Comparison of ENCODE assay signal across 1 cellular context in the genomic region with DNA sequence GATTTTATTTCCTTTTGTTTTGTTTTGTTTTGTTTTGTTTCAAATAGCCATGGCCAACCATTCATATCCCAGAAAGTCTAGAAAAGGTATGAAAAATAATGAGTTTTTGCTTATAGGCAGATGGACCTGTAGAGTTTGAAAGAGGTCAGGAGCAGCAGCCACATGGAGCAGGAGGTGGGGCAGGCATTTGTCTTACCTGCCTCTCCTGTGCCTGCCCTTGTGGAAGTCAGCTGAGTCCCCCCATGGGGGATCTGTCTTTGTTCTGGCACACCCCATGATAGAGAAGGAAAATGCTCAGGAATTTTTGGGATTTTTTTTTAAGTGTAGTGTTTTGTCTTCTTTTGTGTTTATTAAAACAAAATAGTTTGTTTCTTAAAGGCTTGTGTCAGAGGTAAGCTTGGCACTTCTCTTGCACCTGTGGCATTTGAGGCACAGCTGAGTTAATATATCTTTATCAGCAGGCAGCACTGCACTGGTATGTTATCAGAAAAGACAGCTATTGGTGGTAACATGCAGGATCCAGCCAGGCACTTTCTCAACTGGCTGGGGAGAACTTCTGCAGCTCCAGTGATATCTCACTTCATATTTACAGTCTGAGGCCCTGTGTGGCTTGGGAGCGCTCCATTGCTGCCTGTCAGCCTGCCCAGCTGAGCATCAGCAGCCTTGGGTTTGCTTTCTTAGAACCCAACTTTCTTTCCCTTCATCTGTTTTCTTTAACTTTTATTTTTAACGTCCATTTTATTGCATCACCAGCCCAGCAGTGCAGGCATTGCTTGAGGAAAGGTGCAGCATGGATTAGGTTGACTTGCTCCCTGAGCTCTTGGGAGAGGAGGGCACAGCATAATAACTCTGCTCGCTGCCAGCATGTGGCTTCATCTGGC.
TF ChIP-seq lines count a peak whose summit lies in the region.

No MANE protein-coding gene starts in this region.

TF ChIP-seq in K562, 482 proteins besides CTCF, POLR2A, EP300 and RAD21 (continued from another document and continues in another):
- TF ChIP-seq, protein P1, sequence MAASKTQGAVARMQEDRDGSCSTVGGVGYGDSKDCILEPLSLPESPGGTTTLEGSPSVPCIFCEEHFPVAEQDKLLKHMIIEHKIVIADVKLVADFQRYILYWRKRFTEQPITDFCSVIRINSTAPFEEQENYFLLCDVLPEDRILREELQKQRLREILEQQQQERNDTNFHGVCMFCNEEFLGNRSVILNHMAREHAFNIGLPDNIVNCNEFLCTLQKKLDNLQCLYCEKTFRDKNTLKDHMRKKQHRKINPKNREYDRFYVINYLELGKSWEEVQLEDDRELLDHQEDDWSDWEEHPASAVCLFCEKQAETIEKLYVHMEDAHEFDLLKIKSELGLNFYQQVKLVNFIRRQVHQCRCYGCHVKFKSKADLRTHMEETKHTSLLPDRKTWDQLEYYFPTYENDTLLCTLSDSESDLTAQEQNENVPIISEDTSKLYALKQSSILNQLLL (CRISPR knock-in tag; IDR thresholded peaks at IDR 0.05; ENCODE audit: borderline replicate concordance): no peak
- TF ChIP-seq MBD2 (IDR thresholded peaks at IDR 0.05; ENCODE audit: borderline replicate concordance, low read depth) (0 out of 2 replicates have a peak, but pooled peaks have one; percentile 41), NBN (IDR thresholded peaks at IDR 0.05; ENCODE audit: low read depth) (peak; percentile 51; the same call in 1 of the 2 replicates), IRF9 (tag; IDR thresholded peaks at IDR 0.05) (no peak), XRCC4 (IDR thresholded peaks at IDR 0.05; ENCODE audit: extremely low read depth, insufficient read depth, insufficient read length) (no peak), PCBP2 (IDR thresholded peaks at IDR 0.05; ENCODE audit: low read depth, low read length, poor library complexity, severe bottlenecking) (no peak), ATF2 (CRISPR knock-in tag; IDR thresholded peaks at IDR 0.05) (no peak), RBM17 (IDR thresholded peaks at IDR 0.05; ENCODE audit: borderline replicate concordance, low read depth, low read length) (no peak), POLR2G (IDR thresholded peaks at IDR 0.05; ENCODE audit: low read depth, low read length) (no peak), ZFP1 (CRISPR knock-in tag; IDR thresholded peaks at IDR 0.05) (no peak), DMBX1 (CRISPR knock-in tag; IDR thresholded peaks at IDR 0.05; ENCODE audit: borderline replicate concordance) (peak; percentile 52; the same call in 1 of the 2 replicates), USF1 (CRISPR knock-in tag; IDR thresholded peaks at IDR 0.05) (no peak), SMARCC2 (IDR thresholded peaks at IDR 0.05; ENCODE audit: low read depth) (peak; percentile 64; the same call in 1 of the 2 replicates), SETDB1 (IDR thresholded peaks at IDR 0.05; ENCODE audit: low read length) (no peak), E2F3 (CRISPR knock-in tag; IDR thresholded peaks at IDR 0.05) (no peak), WHSC1 (IDR thresholded peaks at IDR 0.05; ENCODE audit: low read length) (no peak), KAT8 (IDR thresholded peaks at IDR 0.05; ENCODE audit: low read depth) (no peak), STAT5B (CRISPR knock-in tag; IDR thresholded peaks at IDR 0.05) (no peak), ZNF165 (CRISPR knock-in tag; IDR thresholded peaks at IDR 0.05; ENCODE audit: borderline replicate concordance) (no peak), CHD1 (IDR thresholded peaks at IDR 0.05; ENCODE audit: low read length) (no peak), ARID2 (IDR thresholded peaks at IDR 0.05) (no peak), MLX (CRISPR knock-in tag; conservative IDR thresholded peaks at IDR 0.05) (no peak), ZNF77 (CRISPR knock-in tag; IDR thresholded peaks at IDR 0.05) (no peak), MYNN (IDR thresholded peaks at IDR 0.05) (peak; percentile 81; the same call in 1 of the 2 replicates), MYNN (CRISPR knock-in tag; IDR thresholded peaks at IDR 0.05) (no peak), BRF2 (IDR thresholded peaks at IDR 0.05; ENCODE audit: borderline replicate concordance, insufficient read depth, insufficient read length) (no peak), ZNF316 (IDR thresholded peaks at IDR 0.05) (no peak), KDM1A (IDR thresholded peaks at IDR 0.05) (peak in 1 of 2 experiments; percentile 56; a peak in 1 of 4 replicates), FOXK1 (CRISPR knock-in tag; IDR thresholded peaks at IDR 0.05; ENCODE audit: borderline replicate concordance) (peak; percentile 74; the same call in 1 of the 2 replicates), FOS (IDR thresholded peaks at IDR 0.05; ENCODE audit: extremely low read depth, insufficient read length) (no peak), AFF4 (CRISPR knock-in tag; IDR thresholded peaks at IDR 0.05) (no peak), FOXP1 (CRISPR knock-in tag; IDR thresholded peaks at IDR 0.05) (no peak), DDX20 (tag; IDR thresholded peaks at IDR 0.05; ENCODE audit: low read depth) (no peak), MTA3 (IDR thresholded peaks at IDR 0.05; ENCODE audit: borderline replicate concordance) (peak; percentile 62; the same call in 1 of the 2 replicates), HSF4 (CRISPR knock-in tag; IDR thresholded peaks at IDR 0.05; ENCODE audit: borderline replicate concordance) (0 out of 2 replicates have a peak, but pooled peaks have one; percentile 13), ZNF274 (IDR thresholded peaks at IDR 0.05; ENCODE audit: borderline replicate concordance, low read depth, low read length) (peak; percentile 71; the same call in 1 of the 2 replicates)
- TF ChIP-seq, protein P2, sequence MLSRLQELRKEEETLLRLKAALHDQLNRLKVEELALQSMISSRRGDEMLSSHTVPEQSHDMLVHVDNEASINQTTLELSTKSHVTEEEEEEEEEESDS (CRISPR knock-in tag; IDR thresholded peaks at IDR 0.05): no peak
- TF ChIP-seq, protein P3, sequence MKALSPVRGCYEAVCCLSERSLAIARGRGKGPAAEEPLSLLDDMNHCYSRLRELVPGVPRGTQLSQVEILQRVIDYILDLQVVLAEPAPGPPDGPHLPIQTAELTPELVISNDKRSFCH (CRISPR knock-in tag; IDR thresholded peaks at IDR 0.05): no peak
- TF ChIP-seq, protein P3 (tag; IDR thresholded peaks at IDR 0.05): no peak
- TF ChIP-seq, protein P4, sequence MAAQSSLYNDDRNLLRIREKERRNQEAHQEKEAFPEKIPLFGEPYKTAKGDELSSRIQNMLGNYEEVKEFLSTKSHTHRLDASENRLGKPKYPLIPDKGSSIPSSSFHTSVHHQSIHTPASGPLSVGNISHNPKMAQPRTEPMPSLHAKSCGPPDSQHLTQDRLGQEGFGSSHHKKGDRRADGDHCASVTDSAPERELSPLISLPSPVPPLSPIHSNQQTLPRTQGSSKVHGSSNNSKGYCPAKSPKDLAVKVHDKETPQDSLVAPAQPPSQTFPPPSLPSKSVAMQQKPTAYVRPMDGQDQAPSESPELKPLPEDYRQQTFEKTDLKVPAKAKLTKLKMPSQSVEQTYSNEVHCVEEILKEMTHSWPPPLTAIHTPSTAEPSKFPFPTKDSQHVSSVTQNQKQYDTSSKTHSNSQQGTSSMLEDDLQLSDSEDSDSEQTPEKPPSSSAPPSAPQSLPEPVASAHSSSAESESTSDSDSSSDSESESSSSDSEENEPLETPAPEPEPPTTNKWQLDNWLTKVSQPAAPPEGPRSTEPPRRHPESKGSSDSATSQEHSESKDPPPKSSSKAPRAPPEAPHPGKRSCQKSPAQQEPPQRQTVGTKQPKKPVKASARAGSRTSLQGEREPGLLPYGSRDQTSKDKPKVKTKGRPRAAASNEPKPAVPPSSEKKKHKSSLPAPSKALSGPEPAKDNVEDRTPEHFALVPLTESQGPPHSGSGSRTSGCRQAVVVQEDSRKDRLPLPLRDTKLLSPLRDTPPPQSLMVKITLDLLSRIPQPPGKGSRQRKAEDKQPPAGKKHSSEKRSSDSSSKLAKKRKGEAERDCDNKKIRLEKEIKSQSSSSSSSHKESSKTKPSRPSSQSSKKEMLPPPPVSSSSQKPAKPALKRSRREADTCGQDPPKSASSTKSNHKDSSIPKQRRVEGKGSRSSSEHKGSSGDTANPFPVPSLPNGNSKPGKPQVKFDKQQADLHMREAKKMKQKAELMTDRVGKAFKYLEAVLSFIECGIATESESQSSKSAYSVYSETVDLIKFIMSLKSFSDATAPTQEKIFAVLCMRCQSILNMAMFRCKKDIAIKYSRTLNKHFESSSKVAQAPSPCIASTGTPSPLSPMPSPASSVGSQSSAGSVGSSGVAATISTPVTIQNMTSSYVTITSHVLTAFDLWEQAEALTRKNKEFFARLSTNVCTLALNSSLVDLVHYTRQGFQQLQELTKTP (IDR thresholded peaks at IDR 0.05; ENCODE audit: low read depth in 1 of 2, partially characterized antibody in 2 of 2): no peak
- TF ChIP-seq, protein P5, sequence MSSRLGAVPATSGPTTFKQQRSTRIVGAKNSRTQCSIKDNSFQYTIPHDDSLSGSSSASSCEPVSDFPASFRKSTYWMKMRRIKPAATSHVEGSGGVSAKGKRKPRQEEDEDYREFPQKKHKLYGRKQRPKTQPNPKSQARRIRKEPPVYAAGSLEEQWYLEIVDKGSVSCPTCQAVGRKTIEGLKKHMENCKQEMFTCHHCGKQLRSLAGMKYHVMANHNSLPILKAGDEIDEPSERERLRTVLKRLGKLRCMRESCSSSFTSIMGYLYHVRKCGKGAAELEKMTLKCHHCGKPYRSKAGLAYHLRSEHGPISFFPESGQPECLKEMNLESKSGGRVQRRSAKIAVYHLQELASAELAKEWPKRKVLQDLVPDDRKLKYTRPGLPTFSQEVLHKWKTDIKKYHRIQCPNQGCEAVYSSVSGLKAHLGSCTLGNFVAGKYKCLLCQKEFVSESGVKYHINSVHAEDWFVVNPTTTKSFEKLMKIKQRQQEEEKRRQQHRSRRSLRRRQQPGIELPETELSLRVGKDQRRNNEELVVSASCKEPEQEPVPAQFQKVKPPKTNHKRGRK (tag; IDR thresholded peaks at IDR 0.05): no peak
